In the genomic region with DNA sequence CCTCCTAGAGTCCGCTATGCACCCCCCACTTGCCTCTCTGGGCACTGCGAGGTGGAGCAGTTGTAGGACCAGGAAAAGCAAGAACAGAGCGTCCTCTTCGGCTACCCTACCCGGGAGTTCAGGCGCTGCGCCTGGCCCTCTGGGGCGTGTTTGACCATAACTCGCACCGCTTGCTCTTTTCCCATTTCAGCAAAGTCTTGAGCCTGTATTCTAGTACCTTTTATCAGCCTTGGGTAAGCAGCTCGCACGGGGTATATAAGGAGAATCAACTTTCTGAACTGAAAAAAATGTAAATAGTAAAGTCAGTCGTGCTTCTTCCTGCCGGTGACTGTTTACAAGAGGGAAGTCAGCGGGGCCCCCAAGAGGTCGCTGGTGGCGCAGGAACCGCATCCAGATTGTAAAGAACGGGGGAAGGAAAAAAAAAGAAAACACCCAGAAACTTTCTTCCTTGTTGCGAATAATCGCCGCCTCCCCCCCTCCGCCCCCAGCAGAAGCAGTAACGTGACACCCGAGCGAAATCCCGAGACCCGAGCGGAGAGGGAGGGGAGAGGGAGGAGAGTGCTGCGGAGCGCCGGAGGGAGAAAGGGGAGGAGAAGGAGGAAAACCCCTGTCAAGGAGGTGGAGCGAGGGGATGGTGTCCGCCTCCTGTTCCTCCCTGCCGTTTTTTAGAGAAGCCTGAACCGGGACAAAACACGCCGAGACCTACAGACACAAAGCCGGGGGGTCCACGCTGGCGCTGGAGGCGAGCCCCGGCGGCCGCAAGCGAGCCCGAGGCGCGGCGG, we compare ENCODE assay signal across 8 cellular contexts. TPM values are rescaled to one million over a fixed set of nuclear protein-coding genes. Genes with fewer than 3 reads are reported as not detected.
DNase-seq lines count a peak whose midpoint lies in the region; ATAC-seq, FAIRE-seq and TF ChIP-seq lines count a peak whose summit lies in the region.

A gene with protein sequence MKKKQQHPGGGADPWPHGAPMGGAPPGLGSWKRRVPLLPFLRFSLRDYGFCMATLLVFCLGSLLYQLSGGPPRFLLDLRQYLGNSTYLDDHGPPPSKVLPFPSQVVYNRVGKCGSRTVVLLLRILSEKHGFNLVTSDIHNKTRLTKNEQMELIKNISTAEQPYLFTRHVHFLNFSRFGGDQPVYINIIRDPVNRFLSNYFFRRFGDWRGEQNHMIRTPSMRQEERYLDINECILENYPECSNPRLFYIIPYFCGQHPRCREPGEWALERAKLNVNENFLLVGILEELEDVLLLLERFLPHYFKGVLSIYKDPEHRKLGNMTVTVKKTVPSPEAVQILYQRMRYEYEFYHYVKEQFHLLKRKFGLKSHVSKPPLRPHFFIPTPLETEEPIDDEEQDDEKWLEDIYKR (plus strand): TSS at position 668 of the 782 bp plus-strand sequence. CDS start 401 bp downstream, outside the sequence.

- 1% methylated on average over 37 to 41 of the region's 50 CpGs for WGBS in upper lobe of left lung, 2 donors

- no peaks in the 10 kb centered on the region for H3K36me3 ChIP-seq in upper lobe of left lung

- H3K4me3 ChIP-seq in upper lobe of left lung, result peak within 1 kb of the TSS; percentile 53 to 86 (median 71)

- ATAC-seq in upper lobe of left lung (ENCODE audit: low FRiP score in 2 of 2), result peak; percentile 86 to 92

- TF ChIP-seq POLR2A in GM12892 (IDR thresholded peaks at IDR 0.05; ENCODE audit: low read depth, low read length), result no peak; the same call in 1 of the 2 replicates
- TF ChIP-seq POLR2A in upper lobe of left lung (IDR thresholded peaks at IDR 0.05), result peak in 1 of 4 donors; percentile 63

- H3K4me1 Mint-ChIP-seq in activated naive CD4-positive, alpha-beta T cell treated with anti-CD3 and anti-CD28 coated beads, Interleukin-2, amount 50 U/mL, for 24 hours, result peaks cover 14% of the 10 kb centered on the region

- H3K27me3 ChIP-seq in upper lobe of left lung, result peaks cover 0 to 15% (median 3%) of the 10 kb centered on the region in 4 donors

- H3K9me3 ChIP-seq in upper lobe of left lung, result no peaks in the 10 kb centered on the region

- H3K27me3 Mint-ChIP-seq in activated naive CD4-positive, alpha-beta T cell treated with anti-CD3 and anti-CD28 coated beads, Interleukin-2, amount 50 U/mL, for 24 hours, result peaks cover 51% of the 10 kb centered on the region

- no peak within 1 kb of the TSS for H3K27ac Mint-ChIP-seq in activated naive CD4-positive, alpha-beta T cell treated with anti-CD3 and anti-CD28 coated beads, Interleukin-2, amount 50 U/mL, for 24 hours

- DNase-seq in A172 (ENCODE audit: low spot score) (peak; percentile 66), GM12892 (ENCODE audit: insufficient read length) (peak; percentile 41), HS-5 (ENCODE audit: low read depth) (peak; percentile 64), RKO (ENCODE audit: low spot score) (peak; percentile 90), globus pallidus (ENCODE audit: low spot score) (peak; percentile 71), non-pigmented ciliary epithelial cell (ENCODE audit: low read depth) (peak; percentile 60), upper lobe of left lung (peak; percentile 82 to 86)

- peak within 1 kb of the TSS; percentile 87 for H3K4me3 Mint-ChIP-seq in activated naive CD4-positive, alpha-beta T cell treated with anti-CD3 and anti-CD28 coated beads, Interleukin-2, amount 50 U/mL, for 24 hours

- no peak for FAIRE-seq in GM12892 (lab: Jason Lieb, UNC)

- no peaks in the 10 kb centered on the region for H3K36me3 Mint-ChIP-seq in activated naive CD4-positive, alpha-beta T cell treated with anti-CD3 and anti-CD28 coated beads, Interleukin-2, amount 50 U/mL, for 24 hours

- peaks cover 21 to 37% (median 29%) of the 10 kb centered on the region in 4 donors for H3K4me1 ChIP-seq in upper lobe of left lung

- peak in 3 of 6 experiments; percentile 8 to 29 (median 16) for TF ChIP-seq CTCF in upper lobe of left lung (IDR thresholded peaks at IDR 0.05)

- no peak for TF ChIP-seq EP300 in upper lobe of left lung (IDR thresholded peaks at IDR 0.05)

- H3K9me3 Mint-ChIP-seq in activated naive CD4-positive, alpha-beta T cell treated with anti-CD3 and anti-CD28 coated beads, Interleukin-2, amount 50 U/mL, for 24 hours, result no peaks in the 10 kb centered on the region

- peak within 1 kb of the TSS; percentile 70 to 88 (median 76) for H3K27ac ChIP-seq in upper lobe of left lung

RNA-seq across cellular contexts. Expression of the gene that starts here (rescaled TPM):
- total RNA-seq in A172 (2014; rRNA removed; shearing (Covaris generic)), result 2.4 and 2.6 TPM in 2 replicates
- polyA plus RNA-seq in GM12892 (2012; ENCODE audit: missing spikeins), result 4.7 TPM
- 10 to 100 TPM; 10.2 to 21.6 (median 14.2) TPM for total RNA-seq in upper lobe of left lung

Comparison
In these comparisons a context has a peak if more than half of its experiments do, and no peak if none do; other contexts are left out.
1. Peak in every context shown above with its lines: DNase-seq, ATAC-seq, H3K4me3 ChIP-seq and H3K27ac ChIP-seq.